ENCODE assay signal across 11 cellular contexts in genomic region chr1:97943354-97943753, GRCh38. TPM values are rescaled to one million over a fixed set of nuclear protein-coding genes. Genes with fewer than 3 reads are reported as not detected.
DNase-seq lines count a peak whose midpoint lies in the region; TF ChIP-seq lines count a peak whose summit lies in the region.
"Had no signal": no experiment of that assay in that cellular context is flagged by ENCODE, and none has a peak within 500 bp of the region (broad histone marks: within the 10 kb centered on the region; RNA-seq: fewer than 3 reads in every experiment).

No MANE protein-coding gene starts in this region.

- peak overlapping the region; percentile 70 for H3K4me3 Mint-ChIP-seq in activated CD4-positive, alpha-beta T cell treated with anti-CD3 and anti-CD28 coated beads, Interleukin-2, amount 10 ng/mL, durations not matched to agents 24 days and 14 days

- intact Hi-C loops in activated CD4-positive, alpha-beta T cell treated with anti-CD3 and anti-CD28 coated beads, Interleukin-2, amount 10 ng/mL, durations not matched to agents 24 days and 14 days (cut with micrococcal nuclease) = loop anchor here (2.0 kb wide), 1 partner anchor 23 kb away; the partner anchor contains the start of gene DPYD

- peaks cover 36% of the 10 kb centered on the region for H3K4me1 Mint-ChIP-seq in activated CD4-positive, alpha-beta T cell treated with anti-CD3 and anti-CD28 coated beads, Interleukin-2, amount 10 ng/mL, durations not matched to agents 24 days and 14 days

- H3K27ac Mint-ChIP-seq in activated CD4-positive, alpha-beta T cell treated with anti-CD3 and anti-CD28 coated beads, Interleukin-2, amount 10 ng/mL, durations not matched to agents 24 days and 14 days = no peak overlapping the region

- no peak for TF ChIP-seq CTCF in GM13977 (IDR thresholded peaks at IDR 0.05; ENCODE audit: extremely low read depth, insufficient read depth, missing control alignments)

- peaks cover 12% of the 10 kb centered on the region for H3K27me3 Mint-ChIP-seq in activated CD4-positive, alpha-beta T cell treated with anti-CD3 and anti-CD28 coated beads, Interleukin-2, amount 10 ng/mL, durations not matched to agents 24 days and 14 days

- DNase-seq in activated CD4-positive, alpha-beta T cell treated with anti-CD3 and anti-CD28 coated beads, Interleukin-2, amount 10 ng/mL, durations not matched to agents 24 days and 14 days = no peak
- DNase-seq in activated CD4-positive, alpha-beta T cell treated with anti-CD3 and anti-CD28 coated beads, Interleukin-2, amount 50 U/mL, for 1 hour = no peak
- DNase-seq in RPMI7951 (ENCODE audit: low read depth) (peak; percentile 89), fibroblast of gingiva (ENCODE audit: low read depth) (peak; percentile 77), renal cortical epithelial cell (ENCODE audit: low read depth) (peak; percentile 91), GM13977 (ENCODE audit: low spot score) (no peak), NCI-H69 (lab: John Stamatoyannopoulos, UW) (no peak), DMS53 (lab: John Stamatoyannopoulos, UW) (no peak)
- DNase-seq: activated CD8-positive, alpha-beta memory T cell treated with anti-CD3 and anti-CD28 coated beads, Interleukin-2, amount 50 U/mL, for 4 hours; NCI-H2171 treated with DMSO at 0.1 percent for 48 hours; small intestine had no signal

- in situ Hi-C loops in GM13977 (cut with MboI; ENCODE audit: low pct_unique_long_range_greater_than_20kb, low sequenced_read_pairs, unreplicated experiment) = no loop called here

- H3K36me3 Mint-ChIP-seq in activated CD4-positive, alpha-beta T cell treated with anti-CD3 and anti-CD28 coated beads, Interleukin-2, amount 10 ng/mL, durations not matched to agents 24 days and 14 days (ENCODE audit: low read depth) = peaks cover 5% of the 10 kb centered on the region

- peaks cover 18% of the 10 kb centered on the region for H3K9me3 Mint-ChIP-seq in activated CD4-positive, alpha-beta T cell treated with anti-CD3 and anti-CD28 coated beads, Interleukin-2, amount 10 ng/mL, durations not matched to agents 24 days and 14 days

RNA-seq across cellular contexts. Expression of gene DPYD, which starts 22.5 kb away (rescaled TPM):
- total RNA-seq in activated CD4-positive, alpha-beta T cell treated with anti-CD3 and anti-CD28 coated beads, Interleukin-2, amount 10 ng/mL, durations not matched to agents 24 days and 14 days = 13.4 and 13.8 TPM in 2 replicates
- total RNA-seq in RPMI7951 (2014; rRNA removed; shearing (Covaris generic)) = 32.5 and 35.8 TPM in 2 replicates
- 6.8 and 37.5 TPM in 2 replicates for total RNA-seq in renal cortical epithelial cell

Comparison
In these comparisons a context has a peak if more than half of its experiments do, and no peak if none do; other contexts are left out.
1. DNase-seq: peak in RPMI7951 (single experiment), fibroblast of gingiva (single experiment) and renal cortical epithelial cell (single experiment); none in activated CD4-positive, alpha-beta T cell treated with anti-CD3 and anti-CD28 coated beads, Interleukin-2, amount 10 ng/mL, durations not matched to agents 24 days and 14 days (single experiment), activated CD4-positive, alpha-beta T cell treated with anti-CD3 and anti-CD28 coated beads, Interleukin-2, amount 50 U/mL, for 1 hour (single experiment), GM13977 (single experiment), NCI-H69 (single experiment) and DMS53 (single experiment).